In the genomic region with DNA sequence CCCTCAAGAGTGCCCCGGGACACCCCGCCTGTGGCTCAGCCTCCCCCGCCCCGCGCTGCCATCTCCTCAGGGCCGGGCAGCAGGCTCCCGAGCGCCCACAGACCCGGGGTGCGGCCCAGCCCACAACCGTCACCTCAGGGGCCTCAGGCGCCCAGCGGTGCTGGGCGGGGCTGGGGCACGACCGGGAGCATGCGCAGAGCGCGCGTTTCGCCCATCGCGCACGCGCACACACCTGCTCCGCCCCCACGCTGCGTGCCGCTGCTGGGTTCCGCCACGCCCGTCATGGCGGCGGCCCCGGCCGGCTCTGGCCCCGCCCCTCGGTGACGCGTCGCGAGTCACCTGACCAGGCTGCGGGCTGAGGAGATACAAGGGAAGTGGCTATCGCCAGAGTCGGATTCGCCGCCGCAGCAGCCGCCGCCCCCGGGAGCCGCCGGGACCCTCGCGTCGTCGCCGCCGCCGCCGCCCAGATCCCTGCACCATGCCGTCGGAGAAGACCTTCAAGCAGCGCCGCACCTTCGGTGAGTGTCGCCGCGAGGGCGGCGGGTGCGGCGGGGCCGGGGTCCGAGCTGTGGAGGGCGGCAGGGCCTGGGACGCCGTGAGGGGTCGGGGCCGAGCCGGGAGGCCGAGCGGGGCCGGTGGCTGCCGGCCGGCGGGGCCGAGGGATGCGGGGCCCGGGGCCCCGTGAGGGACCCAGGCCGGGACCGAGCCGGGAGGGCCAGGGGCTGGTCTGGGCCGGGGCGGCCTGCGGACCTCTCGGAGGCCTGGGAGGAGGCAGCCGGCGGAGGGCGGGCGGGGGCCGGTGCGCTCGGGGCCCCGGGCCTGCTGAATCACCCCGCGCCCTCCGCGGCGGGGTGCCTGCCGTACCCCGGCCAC, we compare ENCODE assay signal across 8 cellular contexts. TPM values are rescaled to one million over a fixed set of nuclear protein-coding genes. Genes with fewer than 3 reads are reported as not detected.
A peak's percentile ranks its signal among the peaks of the same experiment; 100 is the strongest.
DNase-seq lines count a peak whose midpoint lies in the region; ATAC-seq and TF ChIP-seq lines count a peak whose summit lies in the region.

Gene MAP1LC3B (plus strand): TSS at position 387 of the 873 bp plus-strand sequence. CDS start 92 bp downstream, at position 479.

- TF ChIP-seq CTCF in kidney epithelial cell (IDR thresholded peaks at IDR 0.05; ENCODE audit: insufficient read depth, low read length, poor library complexity, severe bottlenecking): no peak

- peak; percentile 31 for ATAC-seq in HG03378 (IDR thresholded peaks at IDR 0.05; ENCODE audit: unreplicated experiment)

- DNase-seq in AG20443 (ENCODE audit: low spot score) (peak; percentile 99), NCI-H510A (lab: John Stamatoyannopoulos, UW) (peak; percentile 68), cerebellar nuclear complex (lab: John Stamatoyannopoulos, UW) (peak; percentile 46 to 81), kidney epithelial cell (ENCODE audit: low read depth) (peak; percentile 55)
- peak; percentile 99 for DNase-seq in activated CD4-positive, alpha-beta T cell treated with anti-CD3 and anti-CD28 coated beads for 1 hour
- DNase-seq in stimulated activated CD4-positive, alpha-beta T cell treated with anti-CD3 and anti-CD28 coated beads, Interleukin-15, amount 100 ng/mL, for 24 hours: peak; percentile 96

- peak; percentile 91 for TF ChIP-seq POLR2A in GM19099 (IDR thresholded peaks at IDR 0.05; ENCODE audit: extremely low read depth, insufficient read length, low read depth)

- H3K4me3 ChIP-seq in kidney epithelial cell (ENCODE audit: low read depth, low read length): peak within 1 kb of the TSS; percentile 88

- H3K27me3 ChIP-seq in kidney epithelial cell (ENCODE audit: control insufficient read depth, insufficient read depth, low read length): no peaks in the 10 kb centered on the region

- H3K36me3 ChIP-seq in kidney epithelial cell (ENCODE audit: control insufficient read depth, insufficient read depth, low read length): no peaks in the 10 kb centered on the region

RNA-seq across cellular contexts. Expression of gene MAP1LC3B, which starts in this region (rescaled TPM):
- total RNA-seq in kidney epithelial cell: 135 and 136 TPM in 2 replicates

Comparison
In these comparisons a context has a peak if more than half of its experiments do, and no peak if none do; other contexts are left out.
1. Peak in every context shown above with its lines: DNase-seq, ATAC-seq and H3K4me3 ChIP-seq.